26 cellular contexts compared by ENCODE assay signal in genomic region chr1:41351262-41352151, GRCh38. TPM values are rescaled to one million over a fixed set of nuclear protein-coding genes. Genes with fewer than 3 reads are reported as not detected.
A peak's percentile ranks its signal among the peaks of the same experiment; 100 is the strongest.
DNase-seq lines count a peak whose midpoint lies in the region; ATAC-seq and TF ChIP-seq lines count a peak whose summit lies in the region.
"Had no signal": no experiment of that assay in that cellular context is flagged by ENCODE, and none has a peak within 500 bp of the region (broad histone marks: within the 10 kb centered on the region; RNA-seq: fewer than 3 reads in every experiment).

No MANE protein-coding gene starts in this region.

- H3K79me1 ChIP-seq in neuronal stem cell (ENCODE audit: low read depth, low read length), result no peaks in the 10 kb centered on the region

- in situ Hi-C loops in gastrocnemius medialis (cut with MboI; ENCODE audit: low sequenced_read_pairs in 4 of 4), result no loop called here

- no peak for TF ChIP-seq POLR2A in gastrocnemius medialis (IDR thresholded peaks at IDR 0.05)

- peaks cover 15% of the 10 kb centered on the region for H3K27me3 Mint-ChIP-seq in chondrocyte (ENCODE audit: low read depth)

- H3K36me3 ChIP-seq in neuronal stem cell (replicated peaks in 1 of 2; ENCODE audit: control insufficient read depth in 2 of 2, insufficient read depth in 2 of 2, low read length in 2 of 2) (no peaks in the 10 kb centered on the region), upper lobe of right lung (no peaks in the 10 kb centered on the region), Karpas-422 (ENCODE audit: insufficient read depth, low read length) (no peaks in the 10 kb centered on the region), gastrocnemius medialis (no peaks in the 10 kb centered on the region)
- H3K36me3 ChIP-seq: BLaER1 had no signal

- TF ChIP-seq CTCF in chondrocyte (IDR thresholded peaks at IDR 0.05) (no peak), upper lobe of right lung (IDR thresholded peaks at IDR 0.05) (no peak), gastrocnemius medialis (IDR thresholded peaks at IDR 0.05 in 4 of 5, conservative IDR thresholded peaks at IDR 0.05 in 1 of 5) (no peak)

- no peak overlapping the region for H3K4me3 Mint-ChIP-seq in chondrocyte (ENCODE audit: unreplicated experiment)
- H3K4me3 Mint-ChIP-seq: CD4-positive, alpha-beta T cell; HFFc6 had no signal

- no peak overlapping the region for H4K8ac ChIP-seq in neuronal stem cell (ENCODE audit: low read depth, low read length)

- H3K79me2 ChIP-seq in Karpas-422 (ENCODE audit: low read length), result no peaks in the 10 kb centered on the region

- H3K9ac ChIP-seq in neuronal stem cell (ENCODE audit: low read depth, low read length, poor library complexity) (no peak overlapping the region), Karpas-422 (ENCODE audit: low read length) (no peak overlapping the region)
- H3K9ac ChIP-seq: BLaER1 had no signal

- H3K27ac Mint-ChIP-seq in chondrocyte (ENCODE audit: unreplicated experiment), result no peak overlapping the region
- H3K27ac Mint-ChIP-seq: CD4-positive, alpha-beta T cell; HFFc6 had no signal

- H3K9me2 ChIP-seq in Karpas-422 (replicated peaks; ENCODE audit: insufficient read depth, low read length), result no peaks in the 10 kb centered on the region

- no peak overlapping the region for H4K91ac ChIP-seq in neuronal stem cell (ENCODE audit: low read depth, low read length, poor library complexity)

- peaks cover 6% of the 10 kb centered on the region for H3K4me1 Mint-ChIP-seq in chondrocyte (ENCODE audit: low read depth)

- WGBS in neuronal stem cell (ENCODE audit: extremely low coverage in 2 of 2, insufficient read length in 2 of 2, insufficient replicate concordance in 1 of 2), 2 donors, result no CpG with 5 or more reads among the region's 6 CpGs

- H2BK120ac ChIP-seq in neuronal stem cell (ENCODE audit: low read depth, low read length), result no peak overlapping the region

- H3K4me1 ChIP-seq in neuronal stem cell (ENCODE audit: control insufficient read depth in 2 of 2, insufficient read depth in 1 of 2, low read depth in 1 of 2, low read length in 2 of 2), result peaks cover 0 to 3% of the 10 kb centered on the region in 2 donors
- H3K4me1 ChIP-seq in upper lobe of right lung, result no peaks in the 10 kb centered on the region
- no peaks in the 10 kb centered on the region for H3K4me1 ChIP-seq in Karpas-422 (ENCODE audit: low read length)
- no peaks in the 10 kb centered on the region for H3K4me1 ChIP-seq in gastrocnemius medialis
- H3K4me1 ChIP-seq: Caco-2 had no signal

- no peak overlapping the region for H3K18ac ChIP-seq in neuronal stem cell (ENCODE audit: low read length)

- H2BK5ac ChIP-seq in neuronal stem cell (ENCODE audit: low read length), result no peak overlapping the region

- no peaks in the 10 kb centered on the region for H3K36me3 Mint-ChIP-seq in chondrocyte (ENCODE audit: low read depth)

- no peak overlapping the region for H2BK12ac ChIP-seq in neuronal stem cell (ENCODE audit: low read length)

- H3K27ac ChIP-seq in neuronal stem cell (replicated peaks; ENCODE audit: low read length) (no peak overlapping the region), upper lobe of right lung (no peak overlapping the region), Karpas-422 (ENCODE audit: low read length) (no peak overlapping the region), gastrocnemius medialis (no peak overlapping the region)
- H3K27ac ChIP-seq: 22Rv1, BLaER1, RWPE1 had no signal

- H3K9me3 ChIP-seq in neuronal stem cell (replicated peaks in 1 of 2; ENCODE audit: control insufficient read depth in 2 of 2, insufficient read depth in 1 of 2, low read depth in 1 of 2, low read length in 2 of 2), result no peaks in the 10 kb centered on the region
- no peaks in the 10 kb centered on the region for H3K9me3 ChIP-seq in upper lobe of right lung
- no peaks in the 10 kb centered on the region for H3K9me3 ChIP-seq in Karpas-422 (ENCODE audit: low read length)
- H3K9me3 ChIP-seq in gastrocnemius medialis, result no peaks in the 10 kb centered on the region
- H3K9me3 ChIP-seq: BLaER1, Caco-2 had no signal

- peak; percentile 19 for DNase-seq in activated CD8-positive, alpha-beta memory T cell treated with anti-CD3 and anti-CD28 coated beads for 24 hours
- DNase-seq in activated CD8-positive, alpha-beta memory T cell treated with anti-CD3 and anti-CD28 coated beads, Interleukin-2, amount 50 U/mL, for 4 hours, result no peak
- DNase-seq in chondrocyte (ENCODE audit: low spot score) (peak; percentile 6), neuronal stem cell (ENCODE audit: low spot score) (no peak), upper lobe of right lung (peak; percentile 10), Karpas-422 (no peak), gastrocnemius medialis (no peak)
- DNase-seq: ACHN; Caco-2; DMS 273 treated with DMSO at 0.1 percent for 48 hours; DMS79 treated with DMSO at 0.1 percent for 48 hours; H7; HFFc6; KBM-7; NCI-H1105; NCI-H2029; NCI-H226; NCI-H524; NCI-H774; NK-92 treated with Interleukin-12 subunit alpha and Interleukin-12 subunit beta, amount 100 ng/mL, for 24 hours; SIG-M5 had no signal

- H2AK5ac ChIP-seq in neuronal stem cell (ENCODE audit: low read depth, low read length), result peak overlapping the region; percentile 32

- H3K27me3 ChIP-seq in neuronal stem cell (ENCODE audit: control insufficient read depth in 3 of 3, insufficient read depth in 3 of 3, low read depth in 1 of 3, low read length in 3 of 3) (peaks cover 0 to 11% (median 0%) of the 10 kb centered on the region in 3 experiments), upper lobe of right lung (no peaks in the 10 kb centered on the region), Karpas-422 (ENCODE audit: low read length) (no peaks in the 10 kb centered on the region), gastrocnemius medialis (no peaks in the 10 kb centered on the region)
- H3K27me3 ChIP-seq: BLaER1 had no signal

- ATAC-seq in upper lobe of right lung (no peak), gastrocnemius medialis (no peak), HG02973 (IDR thresholded peaks at IDR 0.05; ENCODE audit: unreplicated experiment) (no peak)

- H4K20me1 ChIP-seq in Karpas-422 (ENCODE audit: insufficient read depth, low read depth, low read length), result no peaks in the 10 kb centered on the region
- H4K20me1 ChIP-seq: BLaER1 had no signal

- no peak overlapping the region for H3K4ac ChIP-seq in neuronal stem cell (ENCODE audit: low read length)

- intact Hi-C loops in upper lobe of right lung (cut with DNase I), result no loop called here
- intact Hi-C loops in gastrocnemius medialis (cut with DNase I; ENCODE audit: low total_unique reads), result loop anchor here (10.0 kb wide), 1 partner anchor 313 kb away; no protein-coding TSS in a partner anchor

- no peaks in the 10 kb centered on the region for H3K9me3 Mint-ChIP-seq in chondrocyte (ENCODE audit: low read depth)
- H3K9me3 Mint-ChIP-seq: CD4-positive, alpha-beta T cell; HFFc6 had no signal

- H3K14ac ChIP-seq in neuronal stem cell (ENCODE audit: low read length), result no peak overlapping the region

- peak overlapping the region; percentile 52 for H3K23ac ChIP-seq in neuronal stem cell (ENCODE audit: low read depth, low read length, poor library complexity)

- H3K4me2 ChIP-seq in neuronal stem cell (ENCODE audit: insufficient read depth, low read length, poor library complexity, severe bottlenecking), result no peak overlapping the region
- H3K4me2 ChIP-seq in Karpas-422 (ENCODE audit: low read depth, low read length, poor library complexity, severe bottlenecking), result no peak overlapping the region
- H3K4me2 ChIP-seq: BLaER1 had no signal

- H3K4me3 ChIP-seq in neuronal stem cell (ENCODE audit: low read length in 2 of 2) (no peak overlapping the region), upper lobe of right lung (no peak overlapping the region), Karpas-422 (ENCODE audit: low read length) (no peak overlapping the region), gastrocnemius medialis (no peak overlapping the region)
- H3K4me3 ChIP-seq: BLaER1 had no signal

- no peak overlapping the region for H2BK15ac ChIP-seq in neuronal stem cell (ENCODE audit: low read length)

- H2AFZ ChIP-seq in neuronal stem cell (ENCODE audit: low read length) (no peak overlapping the region), Karpas-422 (ENCODE audit: low read length) (no peak overlapping the region)

RNA-seq across cellular contexts. Expression of gene FOXO6, which starts 9.7 kb away (rescaled TPM):
- 1.1 to 3.2 TPM (median 1.7 TPM) in 3 replicates for total RNA-seq in chondrocyte
- 3.4 TPM for polyA plus RNA-seq in neuronal stem cell (2013, experiment 1 of 2)
- polyA plus RNA-seq in neuronal stem cell (2013, experiment 2 of 2), result 3.1 TPM
- total RNA-seq in upper lobe of right lung, result 0.43 TPM
- total RNA-seq in Karpas-422 (2014; rRNA removed; shearing (Covaris generic); ENCODE audit: low replicate concordance), result 0.51 TPM in 1 of 2 replicates, not detected in the other
- total RNA-seq in gastrocnemius medialis, result 1 to 10 TPM in 2 of 4 donors, under 1 TPM in 2; 0.20 to 3.9 (median 0.94) TPM

Comparison
In these comparisons a context has a peak if more than half of its experiments do, and no peak if none do; other contexts are left out.
1. DNase-seq: peak in activated CD8-positive, alpha-beta memory T cell treated with anti-CD3 and anti-CD28 coated beads for 24 hours (single experiment), chondrocyte (single experiment) and upper lobe of right lung (single experiment); none in activated CD8-positive, alpha-beta memory T cell treated with anti-CD3 and anti-CD28 coated beads, Interleukin-2, amount 50 U/mL, for 4 hours (single experiment), neuronal stem cell (single experiment), Karpas-422 (single experiment) and gastrocnemius medialis (0 of 2).